ENCODE assay signal across 18 cellular contexts in the genomic region with DNA sequence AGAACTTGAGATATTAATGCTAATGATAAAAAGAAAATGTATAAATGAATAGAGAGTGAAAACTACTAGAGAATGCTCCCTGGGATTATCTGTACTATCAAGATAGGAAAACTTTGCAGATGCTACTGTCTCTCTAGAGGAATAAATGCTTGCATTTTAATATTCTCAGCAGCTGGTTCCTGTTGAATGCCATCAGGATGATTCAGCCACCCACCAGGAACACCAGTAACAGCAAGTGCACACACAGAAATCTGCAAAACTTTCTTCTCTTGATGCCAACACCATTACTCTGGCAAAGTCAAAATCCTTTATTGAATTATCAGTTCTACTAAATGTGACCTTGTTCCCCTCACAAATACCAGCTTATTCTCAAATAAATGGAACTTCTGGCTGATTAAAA.
DNase-seq lines count a peak whose midpoint lies in the region; ATAC-seq and TF ChIP-seq lines count a peak whose summit lies in the region.
"Had no signal": no experiment of that assay in that cellular context is flagged by ENCODE, and none has a peak within 500 bp of the region (broad histone marks: within the 10 kb centered on the region; RNA-seq: fewer than 3 reads in every experiment).

No MANE protein-coding gene starts in this region.

- H3K27me3 ChIP-seq in SK-N-SH (ENCODE audit: insufficient read depth): no peaks in the 10 kb centered on the region
- H3K27me3 ChIP-seq: ovary had no signal

- no peak overlapping the region for H2AFZ ChIP-seq in SK-N-SH (ENCODE audit: low read depth)

- H3K4me3 Mint-ChIP-seq in stimulated activated naive B cell treated with anti-CD40 and anti-IgM and Interleukin-4, amounts not matched to agents 10 μg/mL and 1 μg/mL and 100 μg/mL, for 72 hours: no peak overlapping the region
- H3K4me3 Mint-ChIP-seq: activated B cell treated with CpG ODN at 0.5 μM for 24 hours; central memory CD8-positive, alpha-beta T cell; stimulated activated naive CD8-positive, alpha-beta T cell treated with anti-CD3 and anti-CD28 coated beads, Interleukin-15, Interleukin-2, amounts not matched to agents 100 ng/mL and 50 ng/mL, for 24 hours had no signal

- TF ChIP-seq EP300 in SK-N-SH (IDR thresholded peaks at IDR 0.05; ENCODE audit: borderline replicate concordance in 1 of 2, low read depth in 1 of 2, low read length in 1 of 2): 0 out of 4 replicates have a peak, but pooled peaks of 1 of the 2 experiments have one; percentile 36

- H3K9me2 ChIP-seq in SK-N-SH: no peaks in the 10 kb centered on the region

- H3K4me1 ChIP-seq in SK-N-SH (ENCODE audit: control insufficient read depth in 1 of 2, insufficient read depth in 2 of 2, low read depth in 1 of 2, low read length in 1 of 2): peaks cover 6 to 46% of the 10 kb centered on the region in 2 experiments; a peak in 3 of 4 replicates

- no peak overlapping the region for H3K9ac ChIP-seq in SK-N-SH

- POLR2A ChIA-PET in SK-N-SH (lab: Yijun Ruan, JAX): no interaction called here

- no peak for ATAC-seq in GM18511 (IDR thresholded peaks at IDR 0.05; ENCODE audit: unreplicated experiment)
- ATAC-seq in HG02588 (IDR thresholded peaks at IDR 0.05; ENCODE audit: unreplicated experiment): no peak
- no peak for ATAC-seq in stimulated activated naive B cell treated with anti-CD40 and anti-IgM and Interleukin-4, amounts not matched to agents 10 μg/mL and 1 μg/mL and 100 μg/mL, for 72 hours (replicated peaks)

- CTCF ChIA-PET in SK-N-SH (lab: Yijun Ruan, JAX): interaction anchor here (0.9 to 2.7 kb wide), 6 partner anchors 10 to 59 kb away, joined by 3 to 11 read pairs (median 3); no protein-coding TSS in a partner anchor

- H3K4me3 ChIP-seq in SK-N-SH (ENCODE audit: low read depth in 2 of 2, low read length in 1 of 2) (no peak overlapping the region), epithelial cell of esophagus (ENCODE audit: low read length) (no peak overlapping the region)
- H3K4me3 ChIP-seq: left ventricle myocardium inferior, ovary had no signal

- no peaks in the 10 kb centered on the region; the same call in 1 of the 2 replicates for H3K79me2 ChIP-seq in SK-N-SH (ENCODE audit: insufficient read depth)

- peaks cover 4% of the 10 kb centered on the region for H3F3A ChIP-seq in SK-N-SH (replicated peaks; ENCODE audit: insufficient read depth)

- H3K4me1 Mint-ChIP-seq in stimulated activated naive B cell treated with anti-CD40 and anti-IgM and Interleukin-4, amounts not matched to agents 10 μg/mL and 1 μg/mL and 100 μg/mL, for 72 hours: peaks cover 16 to 33% of the 10 kb centered on the region in 2 donors

- H3K9me3 ChIP-seq in SK-N-SH: no peaks in the 10 kb centered on the region
- H3K9me3 ChIP-seq: left ventricle myocardium inferior, ovary had no signal

- H3K36me3 ChIP-seq in SK-N-SH (replicated peaks in 1 of 2; ENCODE audit: control insufficient read depth in 1 of 2, insufficient read depth in 2 of 2, low read length in 1 of 2): no peaks in the 10 kb centered on the region
- H3K36me3 ChIP-seq: left ventricle myocardium inferior, ovary had no signal

- H3K36me3 Mint-ChIP-seq in stimulated activated naive B cell treated with anti-CD40 and anti-IgM and Interleukin-4, amounts not matched to agents 10 μg/mL and 1 μg/mL and 100 μg/mL, for 72 hours: no peaks in the 10 kb centered on the region

- no peak overlapping the region for H3K4me2 ChIP-seq in SK-N-SH

- no peak for TF ChIP-seq RAD21 in SK-N-SH (IDR thresholded peaks at IDR 0.05; ENCODE audit: low read length)

- no peaks in the 10 kb centered on the region for H3K9me3 Mint-ChIP-seq in stimulated activated naive B cell treated with anti-CD40 and anti-IgM and Interleukin-4, amounts not matched to agents 10 μg/mL and 1 μg/mL and 100 μg/mL, for 72 hours
- H3K9me3 Mint-ChIP-seq: activated B cell treated with CpG ODN at 0.5 μM for 24 hours; central memory CD8-positive, alpha-beta T cell; stimulated activated naive CD8-positive, alpha-beta T cell treated with anti-CD3 and anti-CD28 coated beads, Interleukin-15, Interleukin-2, amounts not matched to agents 100 ng/mL and 50 ng/mL, for 24 hours had no signal

- TF ChIP-seq CTCF in SK-N-SH (IDR thresholded peaks at IDR 0.05) (no peak), epithelial cell of esophagus (IDR thresholded peaks at IDR 0.05; ENCODE audit: insufficient read depth, low read depth, low read length, missing control alignments) (no peak)

- no peaks in the 10 kb centered on the region for H3K27me3 Mint-ChIP-seq in stimulated activated naive B cell treated with anti-CD40 and anti-IgM and Interleukin-4, amounts not matched to agents 10 μg/mL and 1 μg/mL and 100 μg/mL, for 72 hours
- H3K27me3 Mint-ChIP-seq: activated B cell treated with CpG ODN at 0.5 μM for 24 hours; central memory CD8-positive, alpha-beta T cell; stimulated activated naive CD8-positive, alpha-beta T cell treated with anti-CD3 and anti-CD28 coated beads, Interleukin-15, Interleukin-2, amounts not matched to agents 100 ng/mL and 50 ng/mL, for 24 hours had no signal

- H3K27ac ChIP-seq in SK-N-SH (ENCODE audit: low read depth in 2 of 2, low read length in 1 of 2): peak overlapping the region; percentile 18 to 58; a peak in 3 of 4 replicates
- H3K27ac ChIP-seq: left ventricle myocardium inferior, ovary had no signal

- no peak overlapping the region for H3K27ac Mint-ChIP-seq in stimulated activated naive B cell treated with anti-CD40 and anti-IgM and Interleukin-4, amounts not matched to agents 10 μg/mL and 1 μg/mL and 100 μg/mL, for 72 hours
- H3K27ac Mint-ChIP-seq: activated B cell treated with CpG ODN at 0.5 μM for 24 hours; stimulated activated naive CD8-positive, alpha-beta T cell treated with anti-CD3 and anti-CD28 coated beads, Interleukin-15, Interleukin-2, amounts not matched to agents 100 ng/mL and 50 ng/mL, for 24 hours had no signal

- DNase-seq in GM03348 (ENCODE audit: low spot score) (peak; percentile 57), SK-N-SH (no peak), epithelial cell of esophagus (ENCODE audit: low read depth) (peak; percentile 31), pulmonary artery endothelial cell (ENCODE audit: low read depth, low spot score) (peak; percentile 27), NCI-H1694 treated with DMSO at 0.1 percent for 48 hours (lab: John Stamatoyannopoulos, UW) (no peak)
- DNase-seq in stimulated activated naive B cell treated with anti-CD40 and anti-IgM and Interleukin-4, amounts not matched to agents 10 μg/mL and 1 μg/mL and 100 μg/mL, for 72 hours: no peak
- DNase-seq: activated B cell treated with CpG ODN at 0.5 μM for 24 hours; GOT3; left ventricle myocardium inferior; NCI-H1694; NCI-H748 treated with DMSO at 0.1 percent for 48 hours; ovary; SIG-M5; stimulated activated CD4-positive, alpha-beta T cell treated with anti-CD3 and anti-CD28 coated beads, Interleukin-2, amount 100 ng/mL, for 24 hours had no signal

- peaks cover 5% of the 10 kb centered on the region; the same call in 1 of the 2 replicates for H4K20me1 ChIP-seq in SK-N-SH (ENCODE audit: insufficient read depth)

TF ChIP-seq in SK-N-SH, 30 proteins besides CTCF, POLR2A, EP300 and RAD21:
- TF ChIP-seq FOSL2 (IDR thresholded peaks at IDR 0.05; ENCODE audit: borderline replicate concordance, low read depth) (peak; percentile 82), TEAD4 (IDR thresholded peaks at IDR 0.05; ENCODE audit: borderline replicate concordance, insufficient read depth) (peak; percentile 50; the same call in 1 of the 2 replicates), TCF12 (IDR thresholded peaks at IDR 0.05) (peak; percentile 87), SMC3 (IDR thresholded peaks at IDR 0.05; ENCODE audit: low read depth, low read length) (no peak), ELF1 (IDR thresholded peaks at IDR 0.05) (peak; percentile 52), MEF2A (IDR thresholded peaks at IDR 0.05; ENCODE audit: borderline replicate concordance, low read depth) (no peak), JUND (IDR thresholded peaks at IDR 0.05) (peak; percentile 86), TAF1 (IDR thresholded peaks at IDR 0.05; ENCODE audit: borderline replicate concordance, low read depth, low read length) (no peak)
- TF ChIP-seq, protein P1, sequence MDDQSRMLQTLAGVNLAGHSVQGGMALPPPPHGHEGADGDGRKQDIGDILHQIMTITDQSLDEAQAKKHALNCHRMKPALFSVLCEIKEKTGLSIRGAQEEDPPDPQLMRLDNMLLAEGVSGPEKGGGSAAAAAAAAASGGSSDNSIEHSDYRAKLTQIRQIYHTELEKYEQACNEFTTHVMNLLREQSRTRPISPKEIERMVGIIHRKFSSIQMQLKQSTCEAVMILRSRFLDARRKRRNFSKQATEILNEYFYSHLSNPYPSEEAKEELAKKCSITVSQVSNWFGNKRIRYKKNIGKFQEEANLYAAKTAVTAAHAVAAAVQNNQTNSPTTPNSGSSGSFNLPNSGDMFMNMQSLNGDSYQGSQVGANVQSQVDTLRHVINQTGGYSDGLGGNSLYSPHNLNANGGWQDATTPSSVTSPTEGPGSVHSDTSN (IDR thresholded peaks at IDR 0.05): peak; percentile 54

Comparison
In these comparisons a context has a peak if more than half of its experiments do, and no peak if none do; other contexts are left out.
1. DNase-seq: peak in GM03348 (single experiment), epithelial cell of esophagus (single experiment) and pulmonary artery endothelial cell (single experiment); none in SK-N-SH (single experiment), NCI-H1694 treated with DMSO at 0.1 percent for 48 hours (single experiment) and stimulated activated naive B cell treated with anti-CD40 and anti-IgM and Interleukin-4, amounts not matched to agents 10 μg/mL and 1 μg/mL and 100 μg/mL, for 72 hours (single experiment).